ENCODE assay signal across 14 cellular contexts in the genomic region with DNA sequence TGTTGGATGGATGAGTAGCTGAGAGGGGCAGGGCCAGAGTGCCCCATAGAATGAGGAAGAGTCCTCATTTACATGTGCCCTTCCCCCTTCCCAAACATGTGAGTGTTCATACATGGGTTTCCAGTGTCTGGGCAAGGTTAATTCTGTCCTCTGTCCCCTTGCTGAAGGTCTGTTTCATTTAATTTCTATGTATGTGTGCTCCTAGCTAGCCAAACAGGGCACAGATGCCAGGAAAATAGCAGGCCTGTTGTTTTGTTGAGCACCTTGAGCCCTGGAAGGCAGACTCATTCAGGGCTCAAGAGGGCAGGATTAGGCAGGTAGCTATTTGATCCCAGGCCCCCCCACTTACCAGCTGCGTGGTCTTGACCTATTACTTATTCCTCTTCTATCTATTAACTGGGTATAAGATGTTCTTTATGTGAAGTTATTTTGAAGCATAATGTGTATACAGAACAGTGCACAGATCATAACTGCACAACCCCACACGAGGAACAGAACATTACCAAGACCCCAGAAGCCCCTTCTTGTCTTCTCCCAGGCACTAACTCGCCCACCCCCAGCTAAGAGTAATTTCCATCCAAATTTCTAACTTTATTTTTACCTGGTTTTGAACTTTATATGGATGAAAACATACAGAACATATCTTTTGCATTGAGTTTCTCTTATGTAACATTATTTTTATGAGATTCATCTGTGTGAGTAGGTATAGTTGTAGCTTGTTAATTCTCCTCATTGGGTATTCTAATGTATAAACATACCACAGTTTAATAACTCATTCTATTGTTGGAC.
A peak's percentile ranks its signal among the peaks of the same experiment; 100 is the strongest.
DNase-seq lines count a peak whose midpoint lies in the region; ATAC-seq lines count a peak whose summit lies in the region.
"Had no signal": no experiment of that assay in that cellular context is flagged by ENCODE, and none has a peak within 500 bp of the region (broad histone marks: within the 10 kb centered on the region; RNA-seq: fewer than 3 reads in every experiment).

No MANE protein-coding gene starts in this region.

- no peak for DNase-seq in T-helper 17 cell
- no peak for DNase-seq in pons (ENCODE audit: low spot score)
- no peak for DNase-seq in SW 1271 (lab: John Stamatoyannopoulos, UW)
- no peak for DNase-seq in activated CD4-positive, alpha-beta T cell treated with anti-CD3 and anti-CD28 coated beads, Interleukin-2, amount 10 ng/mL, durations not matched to agents 24 days and 14 days
- DNase-seq in Right ventricle myocardium inferior (ENCODE audit: missing footprints) = no peak
- DNase-seq: EL, islet precursor cell, NCI-H1092 treated with DMSO at 0.1 percent for 48 hours, retina, tibial artery had no signal

- H3K4me1 Mint-ChIP-seq in T-helper 17 cell = no peaks in the 10 kb centered on the region
- H3K4me1 Mint-ChIP-seq in activated CD4-positive, alpha-beta T cell treated with anti-CD3 and anti-CD28 coated beads, Interleukin-2, amount 10 ng/mL, durations not matched to agents 24 days and 14 days = peaks cover 6% of the 10 kb centered on the region
- H3K4me1 Mint-ChIP-seq: activated naive CD4-positive, alpha-beta T cell treated with anti-CD3 and anti-CD28 coated beads, Interleukin-2, amount 50 U/mL, for 24 hours had no signal

- no peak overlapping the region for H3K27ac Mint-ChIP-seq in T-helper 17 cell
- no peak overlapping the region for H3K27ac Mint-ChIP-seq in activated CD4-positive, alpha-beta T cell treated with anti-CD3 and anti-CD28 coated beads, Interleukin-2, amount 10 ng/mL, durations not matched to agents 24 days and 14 days
- H3K27ac Mint-ChIP-seq: activated naive CD4-positive, alpha-beta T cell treated with anti-CD3 and anti-CD28 coated beads, Interleukin-2, amount 50 U/mL, for 24 hours had no signal

- H3K36me3 Mint-ChIP-seq in T-helper 17 cell (ENCODE audit: low read depth) = peaks cover under 1% of the 10 kb centered on the region
- no peaks in the 10 kb centered on the region for H3K36me3 Mint-ChIP-seq in activated CD4-positive, alpha-beta T cell treated with anti-CD3 and anti-CD28 coated beads, Interleukin-2, amount 10 ng/mL, durations not matched to agents 24 days and 14 days (ENCODE audit: low read depth)
- H3K36me3 Mint-ChIP-seq: activated naive CD4-positive, alpha-beta T cell treated with anti-CD3 and anti-CD28 coated beads, Interleukin-2, amount 50 U/mL, for 24 hours had no signal

- H3K27me3 Mint-ChIP-seq in T-helper 17 cell = peaks cover 72% of the 10 kb centered on the region
- H3K27me3 Mint-ChIP-seq in activated CD4-positive, alpha-beta T cell treated with anti-CD3 and anti-CD28 coated beads, Interleukin-2, amount 10 ng/mL, durations not matched to agents 24 days and 14 days = peaks cover 1% of the 10 kb centered on the region

- H3K9me3 ChIP-seq in T-helper 17 cell (ENCODE audit: control insufficient read depth, low read length, poor library complexity, severe bottlenecking) = no peaks in the 10 kb centered on the region
- H3K9me3 ChIP-seq: tibial artery had no signal

- intact Hi-C loops in activated CD4-positive, alpha-beta T cell treated with anti-CD3 and anti-CD28 coated beads, Interleukin-2, amount 10 ng/mL, durations not matched to agents 24 days and 14 days (cut with micrococcal nuclease) = no loop called here
- intact Hi-C loops in Right ventricle myocardium inferior (cut with DNase I) = no loop called here

- ATAC-seq in GM18511 (IDR thresholded peaks at IDR 0.05; ENCODE audit: unreplicated experiment) (peak; percentile 50), GM21390 (IDR thresholded peaks at IDR 0.05; ENCODE audit: unreplicated experiment) (peak; percentile 30), HG03045 (IDR thresholded peaks at IDR 0.05; ENCODE audit: unreplicated experiment) (peak; percentile 35), T-helper 17 cell (peak; percentile 32), Right ventricle myocardium inferior (no peak)

- no peaks in the 10 kb centered on the region for H3K9me3 Mint-ChIP-seq in activated CD4-positive, alpha-beta T cell treated with anti-CD3 and anti-CD28 coated beads, Interleukin-2, amount 10 ng/mL, durations not matched to agents 24 days and 14 days
- H3K9me3 Mint-ChIP-seq: activated naive CD4-positive, alpha-beta T cell treated with anti-CD3 and anti-CD28 coated beads, Interleukin-2, amount 50 U/mL, for 24 hours had no signal

- H3K4me3 Mint-ChIP-seq in T-helper 17 cell = no peak overlapping the region
- H3K4me3 Mint-ChIP-seq in activated CD4-positive, alpha-beta T cell treated with anti-CD3 and anti-CD28 coated beads, Interleukin-2, amount 10 ng/mL, durations not matched to agents 24 days and 14 days = no peak overlapping the region
- H3K4me3 Mint-ChIP-seq: activated naive CD4-positive, alpha-beta T cell treated with anti-CD3 and anti-CD28 coated beads, Interleukin-2, amount 50 U/mL, for 24 hours had no signal
